Comparison of ENCODE assay signal across 6 cellular contexts in the genomic region with DNA sequence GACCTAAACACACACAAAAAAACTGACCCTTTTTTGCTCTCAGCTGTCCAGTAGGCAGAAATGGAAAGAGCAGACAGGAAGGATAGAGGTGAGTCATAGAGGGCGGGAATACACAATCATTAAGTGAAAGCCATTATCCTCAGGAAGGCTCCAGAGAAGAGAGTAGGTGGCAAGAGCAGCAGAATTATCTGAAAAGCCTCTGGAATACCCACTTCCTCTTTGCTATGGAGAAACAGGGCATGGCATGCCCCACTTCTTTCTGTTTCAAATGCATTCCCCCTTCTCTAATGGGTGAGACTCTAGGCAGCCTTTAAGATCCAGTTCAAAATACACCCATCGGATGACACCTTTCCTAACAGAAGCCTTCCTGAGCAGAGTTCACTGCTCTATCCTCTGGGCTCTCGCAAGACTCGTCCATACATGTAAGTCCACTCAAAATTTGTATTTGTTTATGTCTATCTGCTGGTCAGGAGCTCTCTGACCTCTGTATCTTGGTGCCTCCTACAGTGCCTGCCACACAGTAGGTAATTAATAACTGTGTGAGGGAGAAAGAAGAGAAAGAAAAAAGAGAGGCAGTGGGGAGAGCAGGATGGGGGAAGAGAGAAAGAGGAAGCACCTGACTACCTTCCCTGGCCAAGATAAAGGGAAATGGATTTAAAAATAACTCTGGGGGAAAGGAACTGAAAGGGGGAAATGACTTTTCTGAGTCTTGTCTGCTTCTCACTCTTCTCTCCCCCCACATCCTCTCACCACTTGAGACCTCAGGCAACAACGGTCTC. TPM values are rescaled to one million over a fixed set of nuclear protein-coding genes. Genes with fewer than 3 reads are reported as not detected.
DNase-seq lines count a peak whose midpoint lies in the region; ATAC-seq, FAIRE-seq and TF ChIP-seq lines count a peak whose summit lies in the region.

No MANE protein-coding gene starts in this region.

- no peak for TF ChIP-seq CTCF in gastroesophageal sphincter (IDR thresholded peaks at IDR 0.05)

- H3K27me3 ChIP-seq in gastroesophageal sphincter = no peaks in the 10 kb centered on the region

- H3K9me3 ChIP-seq in gastroesophageal sphincter = no peaks in the 10 kb centered on the region

- FAIRE-seq in H54 (lab: Jason Lieb, UNC) = no peak

- no peak overlapping the region for H3K4me3 ChIP-seq in gastroesophageal sphincter

- peak overlapping the region in 1 of 4 donors; percentile 29 for H3K27ac ChIP-seq in gastroesophageal sphincter
- no peak overlapping the region for H3K27ac ChIP-seq in substantia nigra (ENCODE audit: low read depth, low read length, poor library complexity, severe bottlenecking)

- DNase-seq in ELF-1 (ENCODE audit: low read depth, low spot score) = peak; percentile 14
- peak; percentile 12 for DNase-seq in H54 (ENCODE audit: insufficient read length, low spot score)
- DNase-seq in NOMO-1 (lab: John Stamatoyannopoulos, UW; ENCODE audit: unreplicated experiment in 2 of 2) = peak; percentile 86 to 92
- no peak for DNase-seq in substantia nigra (lab: John Stamatoyannopoulos, UW)
- DNase-seq in OCI-M2 (lab: John Stamatoyannopoulos, UW; ENCODE audit: unreplicated experiment) = no peak

- WGBS in gastroesophageal sphincter (ENCODE audit: low coverage in 1 of 2), 2 donors = 50 to 56% methylated on average over 4 of the region's 5 CpGs

- no peaks in the 10 kb centered on the region for H3K36me3 ChIP-seq in gastroesophageal sphincter

- ATAC-seq in gastroesophageal sphincter = peak; percentile 41

- TF ChIP-seq POLR2A in H54 (IDR thresholded peaks at IDR 0.05; ENCODE audit: low read depth, low read length) = no peak
- TF ChIP-seq POLR2A in gastroesophageal sphincter (IDR thresholded peaks at IDR 0.05) = no peak

- no peak for TF ChIP-seq EP300 in gastroesophageal sphincter (IDR thresholded peaks at IDR 0.05)

- H3K4me1 ChIP-seq in gastroesophageal sphincter = peaks cover 0 to 9% (median 0%) of the 10 kb centered on the region in 3 donors

RNA-seq across cellular contexts. Expression of a gene that starts 8.5 kb away (rescaled TPM):
- 1 to 10 TPM in 2 of 4 donors, under 1 TPM in 2; 0.27 to 2.6 (median 1.1) TPM for total RNA-seq in gastroesophageal sphincter

RNA-seq across cellular contexts. Expression of a gene that starts 14.1 kb away (rescaled TPM):
- 10 to 100 TPM; 12.9 to 27.6 (median 20.5) TPM for total RNA-seq in gastroesophageal sphincter

RNA-seq across cellular contexts. Expression of a gene that starts 27.2 kb away (rescaled TPM):
- total RNA-seq in gastroesophageal sphincter = 10 to 100 TPM; 28.2 to 44.4 (median 34.4) TPM

RNA-seq across cellular contexts. Expression of a gene that starts 27.6 kb away (rescaled TPM):
- total RNA-seq in gastroesophageal sphincter = 100 to 1,000 TPM in 1 of 4 donors, 10 to 100 TPM in 3; 86.2 to 120 (median 98.0) TPM

RNA-seq across cellular contexts. Expression of a gene that starts 33.8 kb away (rescaled TPM):
- 10 to 100 TPM; 12.2 to 23.2 (median 20.1) TPM for total RNA-seq in gastroesophageal sphincter

Comparison
In these comparisons a context has a peak if more than half of its experiments do, and no peak if none do; other contexts are left out.
1. DNase-seq: peak in ELF-1 (single experiment), H54 (single experiment) and NOMO-1 (2 of 2); none in substantia nigra (0 of 49) and OCI-M2 (single experiment).